ENCODE assay signal across 21 cellular contexts in genomic region chr1:3318329-3318728, GRCh38.
"Had no signal": no experiment of that assay in that cellular context is flagged by ENCODE, and none has a peak within 500 bp of the region (broad histone marks: within the 10 kb centered on the region; RNA-seq: fewer than 3 reads in every experiment).

No MANE protein-coding gene starts in this region.

- H3K9ac ChIP-seq: parathyroid adenoma had no signal

- FAIRE-seq: islet of Langerhans, urothelium cell line had no signal

- H3K4me1 ChIP-seq: parathyroid adenoma had no signal

- ATAC-seq: psoas muscle, sciatic nerve had no signal

- DNase-seq: central memory CD4-positive, alpha-beta T cell; endodermal cell; foreskin melanocyte; head of caudate nucleus; kidney glomerular epithelial cell; mammary epithelial cell; psoas muscle; retina; stimulated activated CD4-positive, alpha-beta T cell treated with anti-CD3 and anti-CD28 coated beads, Interleukin-2, amount 100 ng/mL, for 24 hours; stimulated activated CD4-positive, alpha-beta T cell treated with anti-CD3 and anti-CD28 coated beads, Interleukin-4, amount 100 ng/mL, for 4 hours; stimulated activated naive CD4-positive, alpha-beta T cell; stomach; substantia nigra; transverse colon had no signal

- H2AFZ ChIP-seq: hepatocyte, parathyroid adenoma had no signal

- H3K4me2 ChIP-seq: hepatocyte had no signal

- H3K36me3 ChIP-seq: stomach, thoracic aorta, transverse colon had no signal

- H3K4me3 ChIP-seq: hepatocyte, psoas muscle, stomach, thoracic aorta, transverse colon had no signal

- H3K27ac Mint-ChIP-seq: endodermal cell, nephron had no signal

- H3K27ac ChIP-seq: parathyroid adenoma, psoas muscle, transverse colon had no signal

- H3K9me3 Mint-ChIP-seq: endodermal cell, nephron had no signal

- H3K4me3 Mint-ChIP-seq: endodermal cell had no signal

- H3K9me3 ChIP-seq: psoas muscle, stomach, thoracic aorta, transverse colon had no signal

- H3K79me2 ChIP-seq: parathyroid adenoma had no signal
